ENCODE assay signal across 24 cellular contexts in the genomic region with DNA sequence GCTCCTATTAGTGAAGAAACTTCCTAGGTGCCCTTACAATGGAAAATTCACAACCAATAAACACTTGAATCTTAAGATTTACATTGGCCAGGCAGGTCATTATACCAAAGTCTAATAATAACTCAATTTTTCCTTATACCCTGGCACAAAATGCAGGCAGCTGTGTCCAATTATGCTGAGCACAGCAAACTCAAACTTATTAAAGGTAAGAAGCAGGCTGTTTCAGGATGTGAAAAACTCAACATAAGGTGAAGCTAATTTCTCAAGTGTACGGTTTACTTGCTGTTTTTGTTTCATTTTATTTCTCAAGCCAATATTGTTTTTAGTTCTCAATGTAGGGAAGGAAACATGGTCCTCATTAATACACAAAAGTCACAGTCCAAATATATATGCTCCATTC.
"Had no signal": no experiment of that assay in that cellular context is flagged by ENCODE, and none has a peak within 500 bp of the region (broad histone marks: within the 10 kb centered on the region; RNA-seq: fewer than 3 reads in every experiment).

No MANE protein-coding gene starts in this region.

- H3K36me3 ChIP-seq: left lung, lower lobe of right lung, neural progenitor cell, ovary, sigmoid colon, spleen, tibial nerve, uterus had no signal

- H3K4me1 ChIP-seq: left lung, lower lobe of right lung, neural progenitor cell, sigmoid colon, spleen, tibial nerve, uterus had no signal

- H2AFZ ChIP-seq: neural progenitor cell had no signal

- H3K27ac ChIP-seq: left lung, lower lobe of right lung, neural progenitor cell, ovary, sigmoid colon, spleen, tibial nerve, uterus had no signal

- H3K9ac ChIP-seq: neural progenitor cell had no signal

- H3K27me3 ChIP-seq: left lung, neural progenitor cell, ovary, sigmoid colon, spleen, tibial nerve, uterus had no signal

- DNase-seq: hypothalamus; immature natural killer cell; kidney; left colon; left lung; lower lobe of right lung; mammary epithelial cell; naive B cell; natural killer cell; nephron progenitor cell; ovary; right cardiac atrium; sigmoid colon; small intestine; spleen; stimulated activated CD4-positive, alpha-beta T cell treated with anti-CD3 and anti-CD28 coated beads, Interleukin-4, amount 100 ng/mL, for 24 hours; stimulated activated naive CD4-positive, alpha-beta T cell treated with Interleukin-2 at 50 U/mL for 16 hours; stimulated activated naive CD8-positive, alpha-beta T cell treated with anti-CD3 and anti-CD28 coated beads, Interleukin-15, amount 100 ng/mL, for 72 hours; substantia nigra; uterus had no signal

- H3K4me3 ChIP-seq: left lung, lower lobe of right lung, neural progenitor cell, ovary, sigmoid colon, spleen, tibial nerve, uterus had no signal

- FAIRE-seq: islet of Langerhans, kidney, small intestine had no signal

- ATAC-seq: left colon; left lung; lower lobe of right lung; natural killer cell; right cardiac atrium; stimulated activated effector memory CD8-positive, alpha-beta T cell treated with anti-CD3 and anti-CD28 coated beads, Interleukin-12 subunit alpha, Interleukin-12 subunit beta, amount 100 ng/mL, for 72 hours; stimulated activated naive CD8-positive, alpha-beta T cell treated with anti-CD3 and anti-CD28 coated beads, Interleukin-15, amount 100 ng/mL, for 72 hours had no signal

- H3K4me2 ChIP-seq: neural progenitor cell had no signal

- H3K9me3 ChIP-seq: lower lobe of right lung, ovary, sigmoid colon, uterus had no signal
